10 cellular contexts compared by ENCODE assay signal in genomic region chr1:21317035-21317689, GRCh38. TPM values are rescaled to one million over a fixed set of nuclear protein-coding genes. Genes with fewer than 3 reads are reported as not detected.
DNase-seq lines count a peak whose midpoint lies in the region; TF ChIP-seq lines count a peak whose summit lies in the region.
"Had no signal": no experiment of that assay in that cellular context is flagged by ENCODE, and none has a peak within 500 bp of the region (broad histone marks: within the 10 kb centered on the region; RNA-seq: fewer than 3 reads in every experiment).

No MANE protein-coding gene starts in this region.

- intact Hi-C loops in vagina (cut with DNase I): loop anchor here (2.0 kb wide), 1 partner anchor 22 kb away; no protein-coding TSS in a partner anchor

- H3K36me3 Mint-ChIP-seq in neural crest cell (ENCODE audit: low read depth): no peaks in the 10 kb centered on the region

- DNase-seq in NOMO-1 treated with DMSO at 0.1 percent for 48 hours (lab: John Stamatoyannopoulos, UW; ENCODE audit: unreplicated experiment) (peak; percentile 19), NOMO-1 treated with dmso at 0.1 percent for 144 hours (lab: John Stamatoyannopoulos, UW; ENCODE audit: unreplicated experiment) (no peak), foreskin fibroblast (peak; percentile 88 to 96), neural crest cell (ENCODE audit: low read depth, low spot score) (no peak), vagina (ENCODE audit: extremely low spot score in 2 of 2) (peak in 1 of 2 donors; percentile 95), T-helper 2 cell (no peak), 8988T (no peak)
- DNase-seq in activated CD4-positive, alpha-beta T cell treated with anti-CD3 and anti-CD28 coated beads, Interleukin-2, amount 50 U/mL, for 48 hours: no peak
- DNase-seq: NCI-H2029 had no signal

- no peaks in the 10 kb centered on the region for H3K9me3 ChIP-seq in vagina

- H3K27me3 ChIP-seq in vagina: no peaks in the 10 kb centered on the region

- no peaks in the 10 kb centered on the region for H3K27me3 Mint-ChIP-seq in neural crest cell (ENCODE audit: low read depth)

- TF ChIP-seq CTCF in foreskin fibroblast (IDR thresholded peaks at IDR 0.05; ENCODE audit: low read depth, low read length) (no peak), neural crest cell (conservative IDR thresholded peaks at IDR 0.05) (no peak), vagina (IDR thresholded peaks at IDR 0.05) (no peak)

- H3K4me3 ChIP-seq in foreskin fibroblast (ENCODE audit: low read depth in 1 of 2, low read length in 2 of 2) (peak overlapping the region in 1 of 2 donors; percentile 10), vagina (no peak overlapping the region)

- no peaks in the 10 kb centered on the region for H3K9me3 Mint-ChIP-seq in neural crest cell
- H3K9me3 Mint-ChIP-seq: activated naive CD4-positive, alpha-beta T cell treated with anti-CD3 and anti-CD28 coated beads, Interleukin-2, amount 50 U/mL, for 72 hours had no signal

- H3K36me3 ChIP-seq in vagina: no peaks in the 10 kb centered on the region

- no peak for TF ChIP-seq POLR2A in vagina (IDR thresholded peaks at IDR 0.05)

- H3K4me1 Mint-ChIP-seq in neural crest cell: peaks cover 66% of the 10 kb centered on the region

- peak overlapping the region; percentile 9 for H3K4me3 Mint-ChIP-seq in neural crest cell

- H3K27ac Mint-ChIP-seq in neural crest cell (ENCODE audit: unreplicated experiment): no peak overlapping the region

- H3K4me1 ChIP-seq in vagina: peaks cover 99% of the 10 kb centered on the region

- H3K27ac ChIP-seq in vagina: peak overlapping the region; percentile 86

RNA-seq across cellular contexts. Expression of gene ECE1, which starts 26.9 kb away (rescaled TPM):
- total RNA-seq in neural crest cell (38.3 and 40.3 TPM in 2 replicates), vagina (93.8 TPM)

Comparison
In these comparisons a context has a peak if more than half of its experiments do, and no peak if none do; other contexts are left out.
1. DNase-seq: peak in NOMO-1 treated with DMSO at 0.1 percent for 48 hours (single experiment) and foreskin fibroblast (2 of 2); none in NOMO-1 treated with dmso at 0.1 percent for 144 hours (single experiment), neural crest cell (single experiment), T-helper 2 cell (0 of 5), 8988T (single experiment) and activated CD4-positive, alpha-beta T cell treated with anti-CD3 and anti-CD28 coated beads, Interleukin-2, amount 50 U/mL, for 48 hours (0 of 2).